Comparison of ENCODE assay signal across 18 cellular contexts in the genomic region with DNA sequence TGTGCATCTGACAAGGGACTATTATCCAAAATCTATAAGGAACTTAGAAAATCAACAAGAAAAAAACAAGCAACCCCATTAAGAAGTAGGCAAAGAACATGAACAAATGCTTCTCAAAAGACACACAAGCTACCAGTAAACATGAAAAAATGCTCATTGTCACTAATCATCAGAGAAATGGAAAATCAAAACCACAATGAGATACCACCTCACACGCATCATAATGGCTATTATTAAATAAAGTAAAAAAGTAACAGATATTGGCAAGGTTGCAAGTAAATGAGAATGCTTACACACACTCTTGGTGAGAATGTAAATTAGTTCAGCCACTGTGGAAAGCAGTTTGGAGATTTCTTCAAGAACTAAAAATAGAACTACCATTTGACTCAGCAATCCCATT.
DNase-seq lines count a peak whose midpoint lies in the region; ATAC-seq and TF ChIP-seq lines count a peak whose summit lies in the region.
"Had no signal": no experiment of that assay in that cellular context is flagged by ENCODE, and none has a peak within 500 bp of the region (broad histone marks: within the 10 kb centered on the region; RNA-seq: fewer than 3 reads in every experiment).

No MANE protein-coding gene starts in this region.

- no peaks in the 10 kb centered on the region for H3K27me3 ChIP-seq in mesenchymal stem cell (ENCODE audit: control insufficient read depth in 1 of 2, insufficient read depth in 1 of 2, low read length in 2 of 2)
- no peaks in the 10 kb centered on the region for H3K27me3 ChIP-seq in smooth muscle cell (ENCODE audit: low read depth)
- H3K27me3 ChIP-seq: BE2C had no signal

- H4K91ac ChIP-seq in mesenchymal stem cell (ENCODE audit: low read length): no peak overlapping the region

- H2BK120ac ChIP-seq in mesenchymal stem cell (ENCODE audit: low read depth, low read length): no peak overlapping the region

- no peak overlapping the region for H2BK12ac ChIP-seq in mesenchymal stem cell (ENCODE audit: low read length in 2 of 2)

- H3F3A ChIP-seq in smooth muscle cell (ENCODE audit: low read depth): peaks cover 6% of the 10 kb centered on the region

- H3K9ac ChIP-seq in SK-N-MC (ENCODE audit: insufficient read length) (no peak overlapping the region), mesenchymal stem cell (ENCODE audit: low read length) (no peak overlapping the region), smooth muscle cell (ENCODE audit: low read depth) (no peak overlapping the region)

- H4K8ac ChIP-seq in mesenchymal stem cell (ENCODE audit: low read length): no peak overlapping the region

- no peak overlapping the region for H2BK15ac ChIP-seq in mesenchymal stem cell (ENCODE audit: low read depth, poor library complexity, severe bottlenecking)

- H2AFZ ChIP-seq in mesenchymal stem cell (ENCODE audit: low read depth, low read length): no peak overlapping the region
- H2AFZ ChIP-seq in smooth muscle cell (ENCODE audit: low read depth): no peak overlapping the region
- H2AFZ ChIP-seq: GM23338 had no signal

- WGBS in mesenchymal stem cell: no CpG with 5 or more reads among the region's 1 CpG
- 91% methylated on average over 1 of the region's 1 CpG for WGBS in smooth muscle cell (ENCODE audit: low lambda C conversion rate)

- H3K23ac ChIP-seq in mesenchymal stem cell (ENCODE audit: low read length in 2 of 2): no peak overlapping the region

- peak overlapping the region; percentile 23; the same call in 1 of the 2 replicates for H3K27ac ChIP-seq in SK-N-MC
- no peak overlapping the region for H3K27ac ChIP-seq in mesenchymal stem cell (ENCODE audit: low read length, poor library complexity, severe bottlenecking)
- peak overlapping the region; percentile 32 for H3K27ac ChIP-seq in smooth muscle cell (ENCODE audit: low read depth)
- H3K27ac ChIP-seq: HL-60 had no signal

- H3K14ac ChIP-seq in mesenchymal stem cell (ENCODE audit: low read length in 2 of 2): no peak overlapping the region

- H3K4me3 ChIP-seq in SK-N-MC: no peak overlapping the region
- no peak overlapping the region for H3K4me3 ChIP-seq in choroid plexus epithelial cell (ENCODE audit: low read depth, low read length)
- H3K4me3 ChIP-seq in mesenchymal stem cell (ENCODE audit: insufficient read depth in 1 of 2, low read depth in 1 of 2, low read length in 2 of 2): no peak overlapping the region
- no peak overlapping the region for H3K4me3 ChIP-seq in smooth muscle cell
- H3K4me3 ChIP-seq: GM23338 had no signal

- ATAC-seq in GM21515 (IDR thresholded peaks at IDR 0.05; ENCODE audit: unreplicated experiment): no peak
- ATAC-seq: GM23338, HCT116 had no signal

- H2AK5ac ChIP-seq in mesenchymal stem cell (ENCODE audit: low read length, severe bottlenecking): no peak overlapping the region

- DNase-seq in SK-N-MC (ENCODE audit: low read depth, low spot score) (no peak), choroid plexus epithelial cell (ENCODE audit: low read depth) (peak; percentile 6), mesenchymal stem cell (peak; percentile 9), smooth muscle cell (lab: John Stamatoyannopoulos, UW; ENCODE audit: unreplicated experiment) (no peak), erythroblast (lab: John Stamatoyannopoulos, UW) (no peak), NCI-H1417 treated with DMSO at 0.1 percent for 48 hours (lab: John Stamatoyannopoulos, UW) (no peak), HT-29 (ENCODE audit: low spot score) (no peak)
- DNase-seq: ACHN; BE2C; C1 segment of cervical spinal cord; Caco-2; CD4-positive, CD25-positive, alpha-beta regulatory T cell; HFFc6; IMR-90 had no signal

- H3K4me1 ChIP-seq in mesenchymal stem cell (ENCODE audit: control insufficient read depth, insufficient read depth, low read depth, low read length) (no peaks in the 10 kb centered on the region), smooth muscle cell (ENCODE audit: low read depth) (no peaks in the 10 kb centered on the region)
- H3K4me1 ChIP-seq: BE2C, Caco-2 had no signal

- no peak overlapping the region for H3K18ac ChIP-seq in mesenchymal stem cell (ENCODE audit: low read depth in 1 of 2, low read length in 2 of 2)

- no peak overlapping the region for H3K4me2 ChIP-seq in mesenchymal stem cell (ENCODE audit: low read length, poor library complexity, severe bottlenecking)
- H3K4me2 ChIP-seq in smooth muscle cell: peak overlapping the region; percentile 16
- H3K4me2 ChIP-seq: GM23338 had no signal

- H3K9me3 ChIP-seq in SK-N-MC (ENCODE audit: low read depth, low read length) (no peaks in the 10 kb centered on the region), mesenchymal stem cell (ENCODE audit: control insufficient read depth, low read length) (no peaks in the 10 kb centered on the region), smooth muscle cell (replicated peaks; ENCODE audit: low read depth) (no peaks in the 10 kb centered on the region)
- H3K9me3 ChIP-seq: BE2C, Caco-2 had no signal

- TF ChIP-seq POLR2A in erythroblast (IDR thresholded peaks at IDR 0.05; ENCODE audit: low read length): no peak

- H3K36me3 ChIP-seq in SK-N-MC (ENCODE audit: insufficient read depth, low read length) (no peaks in the 10 kb centered on the region), mesenchymal stem cell (ENCODE audit: control insufficient read depth in 1 of 2, insufficient read depth in 2 of 2, low read depth in 1 of 2, low read length in 2 of 2) (no peaks in the 10 kb centered on the region), smooth muscle cell (ENCODE audit: low read depth) (no peaks in the 10 kb centered on the region)
- H3K36me3 ChIP-seq: BE2C had no signal

- TF ChIP-seq CTCF in choroid plexus epithelial cell (conservative IDR thresholded peaks at IDR 0.05; ENCODE audit: low read depth, low read length) (no peak), smooth muscle cell (IDR thresholded peaks at IDR 0.05; ENCODE audit: borderline replicate concordance, insufficient read depth, poor library complexity, severe bottlenecking) (no peak)

- no peak overlapping the region for H3K4ac ChIP-seq in mesenchymal stem cell (ENCODE audit: low read depth in 1 of 2, low read length in 2 of 2)

- no peaks in the 10 kb centered on the region for H3K79me1 ChIP-seq in mesenchymal stem cell (replicated peaks; ENCODE audit: low read length, poor library complexity, severe bottlenecking)

- peaks cover 55% of the 10 kb centered on the region for H4K20me1 ChIP-seq in smooth muscle cell (ENCODE audit: low read depth)

- no peak overlapping the region for H2BK5ac ChIP-seq in mesenchymal stem cell (ENCODE audit: low read depth, low read length, poor library complexity, severe bottlenecking)

- no peaks in the 10 kb centered on the region for H3K79me2 ChIP-seq in smooth muscle cell (ENCODE audit: low read depth)

Comparison
In these comparisons a context has a peak if more than half of its experiments do, and no peak if none do; other contexts are left out.
1. DNase-seq: peak in choroid plexus epithelial cell (single experiment) and mesenchymal stem cell (single experiment); none in SK-N-MC (single experiment), smooth muscle cell (single experiment), erythroblast (0 of 2), NCI-H1417 treated with DMSO at 0.1 percent for 48 hours (single experiment) and HT-29 (single experiment).